Comparison of ENCODE assay signal across 9 cellular contexts in the genomic region with DNA sequence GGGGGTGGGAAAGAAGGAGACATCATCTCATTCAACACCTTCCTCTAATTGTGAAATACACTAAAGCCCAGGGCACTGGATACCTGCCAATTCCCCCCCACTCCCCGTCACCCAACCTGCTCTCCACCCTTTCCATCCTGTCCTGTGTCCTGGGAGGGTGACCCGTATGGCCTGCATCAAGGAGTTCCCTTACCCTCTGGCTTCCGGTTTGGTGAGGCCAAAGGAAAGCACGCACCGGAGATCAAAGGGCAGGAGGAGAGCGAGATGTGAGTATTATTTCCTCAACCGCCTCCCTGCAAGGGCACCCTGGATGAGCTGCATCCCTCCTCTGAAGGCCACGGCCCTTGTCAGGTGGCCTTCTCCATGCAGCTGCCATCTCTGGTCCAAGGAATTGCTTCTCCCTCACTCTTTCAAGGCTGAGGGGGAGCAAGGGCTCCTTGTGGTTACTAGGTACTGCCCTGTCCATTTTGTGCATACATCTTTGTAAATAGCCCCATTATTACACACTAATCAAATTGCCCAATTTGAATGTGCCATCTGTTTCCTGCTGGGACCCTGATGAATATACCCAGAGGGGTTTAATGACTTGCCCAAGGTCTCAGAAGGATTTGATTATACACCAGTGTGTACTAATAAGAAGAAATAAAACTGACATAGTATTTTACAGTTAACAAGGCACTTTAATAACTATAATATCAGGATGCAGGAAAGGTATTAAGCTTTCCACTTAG.
A peak's percentile ranks its signal among the peaks of the same experiment; 100 is the strongest.
DNase-seq lines count a peak whose midpoint lies in the region; ATAC-seq and TF ChIP-seq lines count a peak whose summit lies in the region.
"Had no signal": no experiment of that assay in that cellular context is flagged by ENCODE, and none has a peak within 500 bp of the region (broad histone marks: within the 10 kb centered on the region; RNA-seq: fewer than 3 reads in every experiment).

No MANE protein-coding gene starts in this region.

- peaks cover 54% of the 10 kb centered on the region for H3K4me1 Mint-ChIP-seq in brain

- TF ChIP-seq CTCF in GM12865 (IDR thresholded peaks at IDR 0.05; ENCODE audit: insufficient read depth, low read depth, low read length, missing control alignments) (no peak), Panc1 (IDR thresholded peaks at IDR 0.05) (no peak), brain (conservative IDR thresholded peaks at IDR 0.05) (no peak), spleen (IDR thresholded peaks at IDR 0.05 in 8 of 11, conservative IDR thresholded peaks at IDR 0.05 in 3 of 11) (no peak)

- DNase-seq in GM12865 (ENCODE audit: low read depth) (peak; percentile 27), Panc1 (ENCODE audit: low read depth, low spot score) (no peak), spleen (peak; percentile 80), NCI-H510A treated with DMSO at 0.1 percent for 48 hours (lab: John Stamatoyannopoulos, UW) (no peak), NOMO-1 treated with dmso at 0.1 percent for 144 hours (lab: John Stamatoyannopoulos, UW; ENCODE audit: unreplicated experiment) (no peak)
- DNase-seq: NCI-H1694 treated with DMSO at 0.1 percent for 48 hours had no signal

- peaks cover 0 to 3% (median 0%) of the 10 kb centered on the region in 5 experiments for H3K9me3 Mint-ChIP-seq in brain

- peak overlapping the region; percentile 80 to 94 (median 89) for H3K27ac Mint-ChIP-seq in brain

- H3K4me3 Mint-ChIP-seq in brain, result no peak overlapping the region

- H3K4me3 ChIP-seq in GM12865 (ENCODE audit: low read depth, low read length) (no peak overlapping the region), Panc1 (ENCODE audit: low read depth in 2 of 2, low read length in 2 of 2) (no peak overlapping the region), spleen (no peak overlapping the region)

- H3K4me1 ChIP-seq in Panc1 (ENCODE audit: control insufficient read depth, insufficient read depth, low read length) (peaks cover 33% of the 10 kb centered on the region), spleen (peaks cover 39 to 84% (median 71%) of the 10 kb centered on the region in 6 donors)

- H3K9me3 ChIP-seq in Panc1 (ENCODE audit: control insufficient read depth, insufficient read depth, low read depth, low read length), result no peaks in the 10 kb centered on the region
- H3K9me3 ChIP-seq in spleen, result no peaks in the 10 kb centered on the region

- POLR2A ChIA-PET in Panc1 (lab: Charles Lee), result no interaction called here

- H3K27ac ChIP-seq in Panc1 (ENCODE audit: low read length) (peak overlapping the region; percentile 40; the same call in 1 of the 2 replicates), spleen (peak overlapping the region; percentile 24 to 84 (median 81))

- in situ Hi-C loops in Panc1 (cut with HindIII; ENCODE audit: low pct_unique_long_range_greater_than_20kb, low sequenced_read_pairs), result no loop called here

- ATAC-seq in Panc1 (no peak), GM21737 (IDR thresholded peaks at IDR 0.05; ENCODE audit: unreplicated experiment) (no peak), HG03469 (IDR thresholded peaks at IDR 0.05; ENCODE audit: unreplicated experiment) (no peak)

- peaks cover 3% of the 10 kb centered on the region for H3K27me3 Mint-ChIP-seq in brain

- no peaks in the 10 kb centered on the region for H3K27me3 ChIP-seq in Panc1 (ENCODE audit: control insufficient read depth, insufficient read depth, low read length)
- H3K27me3 ChIP-seq in spleen (replicated peaks in 1 of 7), result no peaks in the 10 kb centered on the region

- no peaks in the 10 kb centered on the region for H3K36me3 Mint-ChIP-seq in brain

- TF ChIP-seq POLR2A in spleen (IDR thresholded peaks at IDR 0.05), result no peak

- BruUV-seq in Panc1 (replicated peaks; lab: Mats Ljungman, UMichigan), result no TSS peak

- no peaks in the 10 kb centered on the region for H3K36me3 ChIP-seq in Panc1 (ENCODE audit: control insufficient read depth, insufficient read depth, low read length)
- no peaks in the 10 kb centered on the region for H3K36me3 ChIP-seq in spleen

- 25 to 53% (median 48%) methylated on average over 8 of the region's 8 CpGs for WGBS in spleen, 5 donors

- intact Hi-C loops in Panc1 (cut with micrococcal nuclease; ENCODE audit: unreplicated experiment), result no loop called here
- intact Hi-C loops in spleen (cut with DNase I; ENCODE audit: low total_unique reads), result loop anchor here (10.0 kb wide), 1 partner anchor 61 kb away; no protein-coding TSS in a partner anchor

- CTCF ChIA-PET in Panc1 (lab: Charles Lee), result no interaction called here

Comparison
In these comparisons a context has a peak if more than half of its experiments do, and no peak if none do; other contexts are left out.
1. DNase-seq: peak in GM12865 (single experiment) and spleen (single experiment); none in Panc1 (single experiment), NCI-H510A treated with DMSO at 0.1 percent for 48 hours (single experiment) and NOMO-1 treated with dmso at 0.1 percent for 144 hours (single experiment).